In the genomic region with DNA sequence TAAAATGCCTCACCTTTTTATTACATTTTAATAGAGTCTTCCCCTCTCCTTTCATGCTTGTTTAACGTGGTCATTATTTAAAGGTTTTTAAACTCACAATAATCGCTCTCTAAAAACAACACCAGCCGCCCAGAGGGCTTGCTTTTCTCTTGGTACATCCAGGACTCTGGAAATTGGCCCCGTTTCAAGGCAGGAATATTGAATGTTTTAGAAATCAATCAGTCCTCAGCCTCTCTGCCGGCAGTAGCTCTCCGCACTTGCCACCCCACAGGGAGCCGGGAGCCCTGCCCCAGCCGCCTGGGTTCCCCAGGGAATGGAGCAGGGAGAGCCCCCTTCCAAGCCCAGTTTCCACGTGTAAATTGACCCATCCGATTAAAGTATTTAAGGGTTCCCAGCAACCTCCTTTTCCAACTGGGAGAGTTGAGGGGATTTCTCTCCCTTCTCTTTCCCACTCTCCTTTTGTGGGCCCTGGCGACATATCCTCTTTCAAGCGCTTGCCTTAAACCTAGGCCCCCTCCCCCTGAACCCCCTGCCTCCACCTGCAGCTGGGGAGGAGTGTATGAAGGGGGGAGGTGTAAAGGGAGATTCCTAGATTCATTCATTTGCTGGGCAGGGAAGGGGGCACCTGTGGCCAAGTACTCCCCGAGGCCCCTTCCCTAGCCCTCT, we compare ENCODE assay signal across 1 cellular context.
TF ChIP-seq lines count a peak whose summit lies in the region.

No MANE protein-coding gene starts in this region.

TF ChIP-seq in SK-N-SH, 30 proteins besides CTCF, POLR2A, EP300 and RAD21 (continued from another document):
- TF ChIP-seq FOXM1 (IDR thresholded peaks at IDR 0.05; ENCODE audit: low read depth): no peak
